21 cellular contexts compared by ENCODE assay signal in the genomic region with DNA sequence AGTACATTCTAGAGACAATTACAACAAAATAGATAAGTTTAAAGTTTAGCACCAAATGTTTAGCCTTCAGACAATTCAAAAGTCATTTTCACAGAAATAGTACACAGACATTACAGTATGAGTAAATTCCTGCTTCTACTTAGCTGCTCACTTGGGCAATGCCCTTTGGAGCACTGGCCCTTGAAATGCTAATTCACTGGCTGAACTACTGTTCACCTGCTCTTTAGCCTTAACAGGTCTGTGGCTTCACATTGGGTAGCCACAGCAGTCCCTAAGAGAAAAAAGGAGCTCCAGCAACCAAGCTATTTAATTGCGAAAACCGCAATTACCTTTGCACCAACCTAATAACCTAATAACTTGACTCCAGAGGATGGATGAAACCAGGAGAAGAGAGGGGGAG.
"Had no signal": no experiment of that assay in that cellular context is flagged by ENCODE, and none has a peak within 500 bp of the region (broad histone marks: within the 10 kb centered on the region; RNA-seq: fewer than 3 reads in every experiment).

No MANE protein-coding gene starts in this region.

- H3K4me1 ChIP-seq: colonic mucosa, psoas muscle, sigmoid colon, upper lobe of right lung, vagina had no signal

- H3K4me3 ChIP-seq: colonic mucosa, hepatocyte, lung, psoas muscle, sigmoid colon, skin epidermis, tibial artery, upper lobe of right lung, vagina had no signal

- FAIRE-seq: islet of Langerhans had no signal

- H3K9me3 ChIP-seq: colonic mucosa, neutrophil, psoas muscle, sigmoid colon, tibial artery, upper lobe of right lung, vagina had no signal

- H2AFZ ChIP-seq: hepatocyte had no signal

- ATAC-seq: left ventricle myocardium superior; naive thymus-derived CD4-positive, alpha-beta T cell; psoas muscle; upper lobe of right lung had no signal

- H3K4me2 ChIP-seq: hepatocyte had no signal

- H3K27me3 ChIP-seq: colonic mucosa, hepatocyte, neutrophil, sigmoid colon, tibial artery, upper lobe of right lung, vagina had no signal

- H3K27ac ChIP-seq: colonic mucosa, hepatocyte, neutrophil, psoas muscle, sigmoid colon, skin epidermis, tibial artery, upper lobe of right lung, vagina had no signal

- H3K79me2 ChIP-seq: hepatocyte had no signal

- H3K36me3 ChIP-seq: colonic mucosa, neutrophil, sigmoid colon, tibial artery, upper lobe of right lung, vagina had no signal

- DNase-seq: colonic mucosa; dermis blood vessel endothelial cell; effector CD4-positive, alpha-beta T cell; endodermal cell; foreskin melanocyte; head of caudate nucleus; kidney glomerular epithelial cell; left ventricle myocardium superior; naive thymus-derived CD4-positive, alpha-beta T cell; psoas muscle; sigmoid colon; stimulated activated CD4-positive, alpha-beta T cell treated with anti-CD3 and anti-CD28 coated beads, Interleukin-12 subunit alpha, Interleukin-12 subunit beta, amount 100 ng/mL, for 4 hours; stimulated activated naive CD4-positive, alpha-beta T cell treated with Interleukin-2 at 50 U/mL for 16 hours; tibial artery; upper lobe of right lung had no signal
